31 cellular contexts compared by ENCODE assay signal in the genomic region with DNA sequence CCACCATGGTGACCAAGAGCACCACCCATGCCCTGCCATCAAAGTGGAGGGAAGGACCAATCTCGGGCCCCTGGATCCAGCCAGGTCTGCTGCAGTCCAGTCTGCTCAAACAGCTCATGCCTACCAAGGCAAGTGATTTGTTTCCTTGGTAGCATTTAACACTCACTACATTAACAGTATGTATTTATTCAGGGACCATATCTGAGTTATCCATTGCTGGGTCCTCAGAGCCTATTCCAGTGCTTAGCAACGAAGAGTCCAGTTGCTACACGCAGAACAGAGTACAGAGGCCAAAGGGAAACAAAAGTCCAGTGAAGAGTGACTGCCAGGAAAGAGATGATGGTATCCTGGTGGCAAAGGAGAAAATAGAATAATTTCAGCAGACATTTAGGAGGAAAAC.
"Had no signal": no experiment of that assay in that cellular context is flagged by ENCODE, and none has a peak within 500 bp of the region (broad histone marks: within the 10 kb centered on the region; RNA-seq: fewer than 3 reads in every experiment).

No MANE protein-coding gene starts in this region.

- DNase-seq: activated B cell treated with CpG ODN at 0.5 μM for 24 hours; activated CD4-positive, alpha-beta memory T cell treated with anti-CD3 and anti-CD28 coated beads for 36 hours; activated CD4-positive, alpha-beta T cell treated with anti-CD3 and anti-CD28 coated beads for 36 hours; activated CD4-positive, alpha-beta T cell treated with anti-CD3 and anti-CD28 coated beads, Interleukin-2, amount 10 ng/mL, durations not matched to agents 24 days and 14 days; activated CD8-positive, alpha-beta memory T cell treated with anti-CD3 and anti-CD28 coated beads, Interleukin-2, amount 10 ng/mL, durations not matched to agents 7 days and 5 days; activated CD8-positive, alpha-beta memory T cell treated with anti-CD3 and anti-CD28 coated beads, Interleukin-2, amount 50 U/mL, for 4 hours; activated CD8-positive, alpha-beta T cell treated with anti-CD3 and anti-CD28 coated beads, Interleukin-2, amount 10 ng/mL, durations not matched to agents 7 days and 5 days; activated effector memory CD4-positive, alpha-beta T cell treated with anti-CD3 and anti-CD28 coated beads, Interleukin-2, amount 50 U/mL, for 16 hours; activated naive CD4-positive, alpha-beta T cell treated with anti-CD3 and anti-CD28 coated beads for 36 hours; activated naive CD8-positive, alpha-beta T cell treated with anti-CD3 and anti-CD28 coated beads, Interleukin-2, amount 10 ng/mL, durations not matched to agents 7 days and 5 days; activated T-cell treated with anti-CD3 and anti-CD28 coated beads, Interleukin-2, amount 50 U/mL, for 1 hour; activated T-cell treated with anti-CD3 and anti-CD28 coated beads, Interleukin-2, amount 50 U/mL, for 48 hours; amniotic stem cell; anterior cingulate cortex; caudate nucleus; cortex of kidney; dermis blood vessel endothelial cell; effector CD4-positive, alpha-beta T cell; effector memory CD8-positive, alpha-beta T cell; erythroblast; foreskin keratinocyte; gastrocnemius medialis; glutamatergic neuron; T-helper 1 cell; T-helper 17 cell; T1000; WERI-Rb-1 had no signal

- H3K27ac ChIP-seq: esophagus muscularis mucosa, foreskin keratinocyte, gastrocnemius medialis, WERI-Rb-1 had no signal

- H3K4me1 ChIP-seq: esophagus muscularis mucosa, foreskin keratinocyte, gastrocnemius medialis had no signal

- ATAC-seq: activated CD4-positive, alpha-beta T cell treated with anti-CD3 and anti-CD28 coated beads for 36 hours; activated CD4-positive, CD25-positive, alpha-beta regulatory T cell treated with anti-CD3 and anti-CD28 coated beads, Interleukin-2, amount 50 U/mL, for 24 hours; activated CD8-positive, alpha-beta memory T cell treated with anti-CD3 and anti-CD28 coated beads, Interleukin-2, amount 10 ng/mL, durations not matched to agents 7 days and 5 days; activated CD8-positive, alpha-beta T cell treated with anti-CD3 and anti-CD28 coated beads, Interleukin-2, amount 10 ng/mL, durations not matched to agents 7 days and 5 days; effector memory CD8-positive, alpha-beta T cell; foreskin keratinocyte; gastrocnemius medialis; T-helper 17 cell had no signal

- FAIRE-seq: astrocyte, colon had no signal

- H3K27me3 ChIP-seq: esophagus muscularis mucosa, foreskin keratinocyte, gastrocnemius medialis had no signal

- H3K36me3 ChIP-seq: esophagus muscularis mucosa, gastrocnemius medialis, WERI-Rb-1 had no signal

- H3K4me3 ChIP-seq: esophagus muscularis mucosa, gastrocnemius medialis had no signal

- H3K9me3 ChIP-seq: esophagus muscularis mucosa, gastrocnemius medialis had no signal
